Comparison of ENCODE assay signal across 8 cellular contexts in the genomic region with DNA sequence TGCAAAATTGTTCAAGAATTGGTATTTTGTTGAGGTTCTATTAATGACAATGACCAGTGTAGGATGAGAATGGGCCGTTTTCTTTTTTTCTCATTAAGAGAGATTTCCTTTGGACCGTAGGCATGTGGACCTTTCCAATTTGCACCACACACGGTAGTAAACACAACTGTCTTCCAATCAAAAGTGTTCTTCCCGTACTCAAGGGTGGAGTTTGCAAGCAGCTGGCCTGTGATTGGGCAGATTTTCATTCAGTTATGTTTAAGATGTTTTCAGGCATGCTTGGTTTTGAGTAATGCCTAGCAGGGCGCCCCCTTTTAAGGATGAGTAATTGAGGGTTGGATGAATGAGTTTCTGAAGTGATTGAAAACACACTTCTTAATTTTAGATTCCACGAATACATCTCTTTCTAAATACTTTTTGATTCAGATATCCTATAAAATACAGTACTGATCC. TPM values are rescaled to one million over a fixed set of nuclear protein-coding genes. Genes with fewer than 3 reads are reported as not detected.
DNase-seq lines count a peak whose midpoint lies in the region; ATAC-seq and TF ChIP-seq lines count a peak whose summit lies in the region.

No MANE protein-coding gene starts in this region.

- peak; percentile 46 for DNase-seq in GM06990 (ENCODE audit: extremely low read depth, insufficient read length)
- DNase-seq in NT2/D1 (ENCODE audit: low read depth, low spot score): no peak
- DNase-seq in activated T-cell treated with anti-CD3 and anti-CD28 coated beads, Interleukin-2, amount 50 U/mL, for 72 hours: peak; percentile 73 to 77
- peak; percentile 61 for DNase-seq in fibroblast of the conjunctiva (ENCODE audit: low read depth)
- peak; percentile 60 for DNase-seq in putamen (ENCODE audit: low spot score)

- peaks cover 27% of the 10 kb centered on the region for H3K9me3 ChIP-seq in NT2/D1 (ENCODE audit: insufficient read depth, low read length)

- no peaks in the 10 kb centered on the region for H3K4me1 ChIP-seq in NT2/D1 (ENCODE audit: insufficient read depth, insufficient read length)

- peaks cover 51% of the 10 kb centered on the region for H3K4me1 Mint-ChIP-seq in activated T-cell treated with anti-CD3 and anti-CD28 coated beads, Interleukin-2, amount 50 U/mL, for 72 hours (ENCODE audit: low read depth)

- peaks cover 0 to 5% of the 10 kb centered on the region in 2 donors for H3K9me3 Mint-ChIP-seq in activated T-cell treated with anti-CD3 and anti-CD28 coated beads, Interleukin-2, amount 50 U/mL, for 72 hours

- no peak overlapping the region for H3K9ac ChIP-seq in NT2/D1 (ENCODE audit: insufficient read length, low read depth)

- peak overlapping the region; percentile 94 to 98 for H3K4me3 Mint-ChIP-seq in activated T-cell treated with anti-CD3 and anti-CD28 coated beads, Interleukin-2, amount 50 U/mL, for 72 hours

- H3K36me3 Mint-ChIP-seq in activated T-cell treated with anti-CD3 and anti-CD28 coated beads, Interleukin-2, amount 50 U/mL, for 72 hours (ENCODE audit: insufficient read depth in 2 of 2): peaks cover 9 to 11% of the 10 kb centered on the region in 2 donors

- H3K27me3 ChIP-seq in GM06990 (replicated peaks; ENCODE audit: control insufficient read depth, insufficient read depth, low read length) (no peaks in the 10 kb centered on the region), NT2/D1 (ENCODE audit: insufficient read depth, insufficient read length) (no peaks in the 10 kb centered on the region)

- TF ChIP-seq CTCF in GM06990 (IDR thresholded peaks at IDR 0.05; ENCODE audit: insufficient read depth, low read length, poor library complexity, severe bottlenecking): peak; percentile 21

- H3K36me3 ChIP-seq in GM06990 (ENCODE audit: control insufficient read depth, insufficient read depth, low read length) (no peaks in the 10 kb centered on the region; the same call in 1 of the 2 replicates), NT2/D1 (ENCODE audit: insufficient read depth, insufficient read length, low read length) (peaks cover 20% of the 10 kb centered on the region)

- H3K4me3 ChIP-seq in GM06990 (replicated peaks; ENCODE audit: low read depth, low read length): peak overlapping the region; percentile 92; the same call in 1 of the 2 replicates
- peak overlapping the region; percentile 65 for H3K4me3 ChIP-seq in NT2/D1 (ENCODE audit: insufficient read length, low read depth)

- no peaks in the 10 kb centered on the region for H3K27me3 Mint-ChIP-seq in activated T-cell treated with anti-CD3 and anti-CD28 coated beads, Interleukin-2, amount 50 U/mL, for 72 hours (ENCODE audit: low read depth)

- peak overlapping the region; percentile 91 for H3K27ac Mint-ChIP-seq in activated T-cell treated with anti-CD3 and anti-CD28 coated beads, Interleukin-2, amount 50 U/mL, for 72 hours

- peak; percentile 35 for ATAC-seq in HG02588 (IDR thresholded peaks at IDR 0.05; ENCODE audit: unreplicated experiment)
- peak; percentile 69 to 76 for ATAC-seq in activated T-cell treated with anti-CD3 and anti-CD28 coated beads, Interleukin-2, amount 50 U/mL, for 72 hours (replicated peaks in 1 of 2)
- no peak for ATAC-seq in GM21528 (IDR thresholded peaks at IDR 0.05; ENCODE audit: low FRiP score, unreplicated experiment)
- no peak for ATAC-seq in HG03095 (IDR thresholded peaks at IDR 0.05; ENCODE audit: unreplicated experiment)

RNA-seq across cellular contexts. Expression of a gene that starts 2.5 kb away (rescaled TPM):
- 10 to 100 TPM; 59.5 to 67.2 TPM for total RNA-seq in activated T-cell treated with anti-CD3 and anti-CD28 coated beads, Interleukin-2, amount 50 U/mL, for 72 hours

RNA-seq across cellular contexts. Expression of a gene that starts 16.9 kb away (rescaled TPM):
- 10 to 100 TPM; 39.1 to 44.7 TPM for total RNA-seq in activated T-cell treated with anti-CD3 and anti-CD28 coated beads, Interleukin-2, amount 50 U/mL, for 72 hours

RNA-seq across cellular contexts. Expression of a gene that starts 23.3 kb away (rescaled TPM):
- total RNA-seq in activated T-cell treated with anti-CD3 and anti-CD28 coated beads, Interleukin-2, amount 50 U/mL, for 72 hours: 10 to 100 TPM; 22.6 to 30.1 TPM

Comparison
In these comparisons a context has a peak if more than half of its experiments do, and no peak if none do; other contexts are left out.
1. ATAC-seq: peak in HG02588 (single experiment) and activated T-cell treated with anti-CD3 and anti-CD28 coated beads, Interleukin-2, amount 50 U/mL, for 72 hours (2 of 2); none in GM21528 (single experiment) and HG03095 (single experiment).